ENCODE assay signal across 15 cellular contexts in the genomic region with DNA sequence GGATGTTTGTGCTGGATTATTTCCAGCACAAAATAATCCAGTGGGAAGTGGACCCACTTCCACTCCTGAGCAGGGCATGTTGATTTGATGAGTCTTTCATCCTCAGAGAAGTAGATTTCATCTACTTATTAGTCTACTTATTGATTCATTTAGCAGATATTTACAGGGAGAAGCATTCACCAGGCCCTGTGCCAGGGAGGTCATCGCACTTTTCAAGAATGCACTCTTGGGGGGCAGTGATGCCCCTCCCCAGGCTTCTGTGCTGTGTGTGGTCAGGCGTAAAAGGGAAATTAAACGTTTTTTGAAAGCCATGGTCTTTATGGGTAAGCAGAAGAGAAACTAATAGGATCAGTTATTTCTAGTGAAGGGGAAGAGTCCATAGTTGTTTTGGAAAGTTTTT.
"Had no signal": no experiment of that assay in that cellular context is flagged by ENCODE, and none has a peak within 500 bp of the region (broad histone marks: within the 10 kb centered on the region; RNA-seq: fewer than 3 reads in every experiment).

No MANE protein-coding gene starts in this region.

- H3K27me3 ChIP-seq: esophagus squamous epithelium, right atrium auricular region, sigmoid colon had no signal

- H3K27ac ChIP-seq: esophagus squamous epithelium, gastroesophageal sphincter, left ventricle myocardium inferior, lower lobe of right lung, right atrium auricular region, sigmoid colon had no signal

- H3K36me3 ChIP-seq: esophagus squamous epithelium, gastroesophageal sphincter, left ventricle myocardium inferior, lower lobe of right lung, right atrium auricular region, sigmoid colon had no signal

- H3K4me1 ChIP-seq: esophagus squamous epithelium, gastroesophageal sphincter, left ventricle myocardium inferior, lower lobe of right lung, right atrium auricular region, sigmoid colon had no signal

- DNase-seq: dermis blood vessel endothelial cell; esophagus squamous epithelium; glutamatergic neuron; immature natural killer cell; left cardiac atrium; left ventricle myocardium inferior; lower lobe of right lung; natural killer cell; sigmoid colon; stimulated activated CD4-positive, alpha-beta T cell treated with anti-CD3 and anti-CD28 coated beads, Interleukin-12 subunit alpha, Interleukin-12 subunit beta, amount 100 ng/mL, for 4 hours; stimulated activated naive CD4-positive, alpha-beta T cell treated with Interleukin-2 at 50 U/mL for 16 hours; trophoblast cell had no signal

- H3K4me3 ChIP-seq: esophagus squamous epithelium, gastroesophageal sphincter, left ventricle myocardium inferior, lower lobe of right lung, right atrium auricular region, sigmoid colon, skin epidermis had no signal

- H3K9me3 ChIP-seq: esophagus squamous epithelium, gastroesophageal sphincter, left ventricle myocardium inferior, lower lobe of right lung, right atrium auricular region, sigmoid colon had no signal

- ATAC-seq: gastroesophageal sphincter, left cardiac atrium, lower lobe of right lung, natural killer cell had no signal
